In genomic region chr1:205273551-205273982, GRCh38 we compare ENCODE assay signal across 8 cellular contexts. TPM values are rescaled to one million over a fixed set of nuclear protein-coding genes. Genes with fewer than 3 reads are reported as not detected.
A peak's percentile ranks its signal among the peaks of the same experiment; 100 is the strongest.
DNase-seq lines count a peak whose midpoint lies in the region; ATAC-seq and TF ChIP-seq lines count a peak whose summit lies in the region.

No MANE protein-coding gene starts in this region.

- intact Hi-C loops in heart right ventricle (cut with DNase I) = loop anchor here (1.0 to 10.0 kb wide), 4 partner anchors 51 to 211 kb away; no protein-coding TSS in a partner anchor
- intact Hi-C loops in prostate gland (cut with DNase I) = loop anchor here (1.0 to 10.0 kb wide), 2 partner anchors 52 to 251 kb away; no protein-coding TSS in a partner anchor
- intact Hi-C loops in vagina (cut with DNase I) = loop anchor here (5.0 kb wide), 1 partner anchor 54 kb away; no protein-coding TSS in a partner anchor

- WGBS in heart right ventricle, 2 donors = 11 to 13% methylated on average over 7 of the region's 7 CpGs
- 10% methylated on average over 7 of the region's 7 CpGs for WGBS in prostate gland

- ATAC-seq in heart right ventricle = peak; percentile 43 to 89 (median 80)

- H3K36me3 ChIP-seq in HEK293 (ENCODE audit: control insufficient read depth in 2 of 2, insufficient read depth in 1 of 2, low read length in 2 of 2) = peaks cover 0 to 16% of the 10 kb centered on the region in 2 experiments; a peak in 1 of 3 replicates
- H3K36me3 ChIP-seq in heart right ventricle = peaks cover 0 to 11% (median 0%) of the 10 kb centered on the region in 9 donors
- H3K36me3 ChIP-seq in prostate gland = no peaks in the 10 kb centered on the region
- H3K36me3 ChIP-seq in vagina = no peaks in the 10 kb centered on the region

- CTCF ChIA-PET in HEK293 (lab: Yijun Ruan, JAX) = interaction anchor here (0.6 to 11.8 kb wide), 40 partner anchors 9 to 650 kb away, joined by 3 to 669 read pairs (median 6); partner anchors contain the start of gene NUAK2

- DNase-seq in DMS153 (lab: John Stamatoyannopoulos, UW) (peak; percentile 85), NCI-H1417 treated with DMSO at 0.1 percent for 48 hours (lab: John Stamatoyannopoulos, UW) (peak; percentile 72), SW480 (ENCODE audit: low spot score) (peak; percentile 79), heart right ventricle (peak; percentile 81 to 82), prostate gland (ENCODE audit: low spot score) (peak; percentile 87), vagina (ENCODE audit: extremely low spot score in 2 of 2) (no peak)
- peak; percentile 69 for DNase-seq in activated naive CD8-positive, alpha-beta T cell treated with anti-CD3 and anti-CD28 coated beads, Interleukin-2, amount 50 U/mL, for 16 hours (ENCODE audit: low read depth, low spot score)

- TF ChIP-seq CTCF in HEK293 (tag by site-specific recombination; IDR thresholded peaks at IDR 0.05) (peak; percentile 93), heart right ventricle (IDR thresholded peaks at IDR 0.05) (peak; percentile 97 to 100 (median 99)), prostate gland (IDR thresholded peaks at IDR 0.05) (peak; percentile 98 to 99 (median 98)), vagina (IDR thresholded peaks at IDR 0.05) (peak; percentile 75 to 95 (median 94))

- POLR2A ChIA-PET in HEK293 (lab: Yijun Ruan, JAX) = interaction anchor here (0.6 to 2.7 kb wide), 13 partner anchors 11 to 99 kb away, joined by 3 to 30 read pairs (median 5); partner anchors contain the start of gene NUAK2

- H3K4me1 ChIP-seq in HEK293 (ENCODE audit: control insufficient read depth, insufficient read depth, low read length) (no peaks in the 10 kb centered on the region), heart right ventricle (peaks cover 0 to 38% (median 18%) of the 10 kb centered on the region in 9 donors), prostate gland (replicated peaks) (no peaks in the 10 kb centered on the region), vagina (peaks cover 26% of the 10 kb centered on the region)

- H3K4me3 ChIP-seq in HEK293 (ENCODE audit: low read depth, low read length) (no peak overlapping the region), heart right ventricle (no peak overlapping the region), prostate gland (no peak overlapping the region), vagina (no peak overlapping the region)

- TF ChIP-seq POLR2A in prostate gland (IDR thresholded peaks at IDR 0.05) = no peak
- no peak for TF ChIP-seq POLR2A in vagina (IDR thresholded peaks at IDR 0.05)

- H3K27me3 ChIP-seq in heart right ventricle = no peaks in the 10 kb centered on the region
- no peaks in the 10 kb centered on the region for H3K27me3 ChIP-seq in prostate gland (replicated peaks; ENCODE audit: insufficient read depth)
- no peaks in the 10 kb centered on the region for H3K27me3 ChIP-seq in vagina

- H3K27ac ChIP-seq in HEK293 (ENCODE audit: extremely low read depth, low read depth, low read length) (no peak overlapping the region), heart right ventricle (no peak overlapping the region), prostate gland (no peak overlapping the region), vagina (no peak overlapping the region)

- H3K9me3 ChIP-seq in HEK293 (ENCODE audit: control insufficient read depth, insufficient read depth, low read depth, low read length) (no peaks in the 10 kb centered on the region), heart right ventricle (no peaks in the 10 kb centered on the region), prostate gland (no peaks in the 10 kb centered on the region), vagina (no peaks in the 10 kb centered on the region)

TF ChIP-seq in HEK293, 187 proteins besides CTCF, POLR2A, EP300 and RAD21:
- TF ChIP-seq ZNF2 (tag by site-specific recombination; IDR thresholded peaks at IDR 0.05) (peak; percentile 77), ZBTB17 (tag by site-specific recombination; IDR thresholded peaks at IDR 0.05) (peak; percentile 72; the same call in 1 of the 2 replicates), ZNF184 (tag by site-specific recombination; IDR thresholded peaks at IDR 0.05) (no peak), KLF17 (tag by site-specific recombination; IDR thresholded peaks at IDR 0.05) (0 out of 2 replicates have a peak, but pooled peaks have one; percentile 39), PRDM1 (tag by site-specific recombination; IDR thresholded peaks at IDR 0.05) (0 out of 2 replicates have a peak, but pooled peaks have one; percentile 25), GLI4 (tag by site-specific recombination; IDR thresholded peaks at IDR 0.05) (no peak), ZNF654 (tag by site-specific recombination; IDR thresholded peaks at IDR 0.05; ENCODE audit: low read depth) (peak; percentile 98), ZNF791 (tag by site-specific recombination; IDR thresholded peaks at IDR 0.05) (no peak), SALL2 (tag by site-specific recombination; IDR thresholded peaks at IDR 0.05; ENCODE audit: borderline replicate concordance) (no peak), GLIS1 (tag by site-specific recombination; IDR thresholded peaks at IDR 0.05) (peak; percentile 41; the same call in 1 of the 2 replicates), ZBTB20 (tag by site-specific recombination; IDR thresholded peaks at IDR 0.05) (no peak), ZNF350 (tag by site-specific recombination; IDR thresholded peaks at IDR 0.05) (no peak), ZEB2 (tag by site-specific recombination; IDR thresholded peaks at IDR 0.05) (0 out of 2 replicates have a peak, but pooled peaks have one; percentile 46), ZNF645 (tag by site-specific recombination; IDR thresholded peaks at IDR 0.05) (no peak), YY1 (tag by site-specific recombination; IDR thresholded peaks at IDR 0.05) (no peak), ZNF292 (tag by site-specific recombination; IDR thresholded peaks at IDR 0.05; ENCODE audit: borderline replicate concordance, low read depth) (no peak), ZBTB8A (tag by site-specific recombination; IDR thresholded peaks at IDR 0.05) (no peak), SP3 (tag by site-specific recombination; IDR thresholded peaks at IDR 0.05) (no peak), REPIN1 (tag by site-specific recombination; IDR thresholded peaks at IDR 0.05; ENCODE audit: low read depth) (no peak)
- TF ChIP-seq, protein P1, sequence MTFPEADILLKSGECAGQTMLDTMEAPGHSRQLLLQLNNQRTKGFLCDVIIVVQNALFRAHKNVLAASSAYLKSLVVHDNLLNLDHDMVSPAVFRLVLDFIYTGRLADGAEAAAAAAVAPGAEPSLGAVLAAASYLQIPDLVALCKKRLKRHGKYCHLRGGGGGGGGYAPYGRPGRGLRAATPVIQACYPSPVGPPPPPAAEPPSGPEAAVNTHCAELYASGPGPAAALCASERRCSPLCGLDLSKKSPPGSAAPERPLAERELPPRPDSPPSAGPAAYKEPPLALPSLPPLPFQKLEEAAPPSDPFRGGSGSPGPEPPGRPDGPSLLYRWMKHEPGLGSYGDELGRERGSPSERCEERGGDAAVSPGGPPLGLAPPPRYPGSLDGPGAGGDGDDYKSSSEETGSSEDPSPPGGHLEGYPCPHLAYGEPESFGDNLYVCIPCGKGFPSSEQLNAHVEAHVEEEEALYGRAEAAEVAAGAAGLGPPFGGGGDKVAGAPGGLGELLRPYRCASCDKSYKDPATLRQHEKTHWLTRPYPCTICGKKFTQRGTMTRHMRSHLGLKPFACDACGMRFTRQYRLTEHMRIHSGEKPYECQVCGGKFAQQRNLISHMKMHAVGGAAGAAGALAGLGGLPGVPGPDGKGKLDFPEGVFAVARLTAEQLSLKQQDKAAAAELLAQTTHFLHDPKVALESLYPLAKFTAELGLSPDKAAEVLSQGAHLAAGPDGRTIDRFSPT (tag by site-specific recombination; IDR thresholded peaks at IDR 0.05) = no peak
- TF ChIP-seq, protein P2, sequence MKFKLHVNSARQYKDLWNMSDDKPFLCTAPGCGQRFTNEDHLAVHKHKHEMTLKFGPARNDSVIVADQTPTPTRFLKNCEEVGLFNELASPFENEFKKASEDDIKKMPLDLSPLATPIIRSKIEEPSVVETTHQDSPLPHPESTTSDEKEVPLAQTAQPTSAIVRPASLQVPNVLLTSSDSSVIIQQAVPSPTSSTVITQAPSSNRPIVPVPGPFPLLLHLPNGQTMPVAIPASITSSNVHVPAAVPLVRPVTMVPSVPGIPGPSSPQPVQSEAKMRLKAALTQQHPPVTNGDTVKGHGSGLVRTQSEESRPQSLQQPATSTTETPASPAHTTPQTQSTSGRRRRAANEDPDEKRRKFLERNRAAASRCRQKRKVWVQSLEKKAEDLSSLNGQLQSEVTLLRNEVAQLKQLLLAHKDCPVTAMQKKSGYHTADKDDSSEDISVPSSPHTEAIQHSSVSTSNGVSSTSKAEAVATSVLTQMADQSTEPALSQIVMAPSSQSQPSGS (tag by site-specific recombination; IDR thresholded peaks at IDR 0.05; ENCODE audit: low read depth) = no peak
TF ChIP-seq in HEK293: peak in this region for 7.

RNA-seq across cellular contexts. Expression of gene TMCC2, which starts 45.8 kb away (rescaled TPM):
- total RNA-seq in heart right ventricle (1 to 10 TPM in 9 of 10 donors, under 1 TPM in 1; 0.62 to 2.6 (median 1.8) TPM), prostate gland (10 to 100 TPM in 1 of 2 donors, 1 to 10 TPM in 1; 1.5 to 10.6 TPM), vagina (4.9 TPM)
- 1 to 10 TPM; 1.1 to 1.8 TPM for polyA plus RNA-seq in heart right ventricle

RNA-seq across cellular contexts. Expression of gene NUAK2, which starts 48.0 kb away (rescaled TPM):
- total RNA-seq in heart right ventricle (1 to 10 TPM in 2 of 10 donors, under 1 TPM in 8; 0.25 to 3.1 (median 0.56) TPM), prostate gland (10 to 100 TPM in 1 of 2 donors, 1 to 10 TPM in 1; 3.7 to 20.0 TPM), vagina (49.6 TPM)
- polyA plus RNA-seq in heart right ventricle = under 1 TPM; 0.29 to 0.45 TPM

Comparison
In these comparisons a context has a peak if more than half of its experiments do, and no peak if none do; other contexts are left out.
1. DNase-seq: peak in DMS153 (single experiment), NCI-H1417 treated with DMSO at 0.1 percent for 48 hours (single experiment), SW480 (single experiment), activated naive CD8-positive, alpha-beta T cell treated with anti-CD3 and anti-CD28 coated beads, Interleukin-2, amount 50 U/mL, for 16 hours (single experiment), heart right ventricle (2 of 2) and prostate gland (single experiment); none in vagina (0 of 2).
2. Peak in every context shown above with its lines, with median percentiles within 50 percentile points of each other: CTCF ChIP-seq.